Comparison of ENCODE assay signal across 9 cellular contexts in genomic region chr4:86043755-86044592, GRCh38.
DNase-seq lines count a peak whose midpoint lies in the region; ATAC-seq and TF ChIP-seq lines count a peak whose summit lies in the region.
"Had no signal": no experiment of that assay in that cellular context is flagged by ENCODE, and none has a peak within 500 bp of the region (broad histone marks: within the 10 kb centered on the region; RNA-seq: fewer than 3 reads in every experiment).

No MANE protein-coding gene starts in this region.

- peak; percentile 70 for DNase-seq in Ammon's horn (ENCODE audit: low spot score)
- no peak for DNase-seq in coronary artery (ENCODE audit: low spot score)
- DNase-seq in mesendoderm, result peak; percentile 53
- DNase-seq in effector memory CD4-positive, alpha-beta T cell, result no peak

- no peak overlapping the region for H2BK120ac ChIP-seq in mesendoderm (ENCODE audit: low read depth, low read length)

- H3K4me3 ChIP-seq in OCI-LY1 (ENCODE audit: low read depth, low read length, poor library complexity, severe bottlenecking) (no peak overlapping the region), coronary artery (no peak overlapping the region), mesendoderm (ENCODE audit: low read length) (no peak overlapping the region)
- no peak overlapping the region for H3K4me3 ChIP-seq in effector memory CD4-positive, alpha-beta T cell (ENCODE audit: insufficient read depth, low read depth, low read length, poor library complexity, severe bottlenecking)

- H3K27ac ChIP-seq in OCI-LY1 (ENCODE audit: low read depth, low read length, poor library complexity, severe bottlenecking) (no peak overlapping the region), coronary artery (no peak overlapping the region), mesendoderm (ENCODE audit: low read depth, low read length) (no peak overlapping the region)
- H3K27ac ChIP-seq in effector memory CD4-positive, alpha-beta T cell (ENCODE audit: insufficient read depth, low read length, poor library complexity, severe bottlenecking), result no peak overlapping the region
- H3K27ac ChIP-seq: neutrophil had no signal

- H3K79me2 ChIP-seq in OCI-LY1 (ENCODE audit: insufficient read depth, low read length) (no peaks in the 10 kb centered on the region), mesendoderm (ENCODE audit: control insufficient read depth, insufficient read depth, low read length) (no peaks in the 10 kb centered on the region)

- WGBS in mesendoderm (ENCODE audit: extremely low coverage, insufficient coverage, low lambda C conversion rate), result no CpG with 5 or more reads among the region's 8 CpGs

- H2BK5ac ChIP-seq in mesendoderm (ENCODE audit: low read length), result no peak overlapping the region

- peaks cover 17% of the 10 kb centered on the region for H3K4me1 ChIP-seq in OCI-LY1 (ENCODE audit: insufficient read depth, low read length, severe bottlenecking)
- no peaks in the 10 kb centered on the region for H3K4me1 ChIP-seq in mesendoderm (ENCODE audit: control insufficient read depth, low read depth, low read length)
- H3K4me1 ChIP-seq in effector memory CD4-positive, alpha-beta T cell (ENCODE audit: control insufficient read depth, insufficient read depth, low read length, poor library complexity, severe bottlenecking), result no peaks in the 10 kb centered on the region

- H3K18ac ChIP-seq in mesendoderm (ENCODE audit: low read length), result no peak overlapping the region

- ATAC-seq in GM18511 (IDR thresholded peaks at IDR 0.05; ENCODE audit: unreplicated experiment), result peak; percentile 86
- peak; percentile 72 for ATAC-seq in HG03442 (IDR thresholded peaks at IDR 0.05; ENCODE audit: unreplicated experiment)
- ATAC-seq in GM18505 (IDR thresholded peaks at IDR 0.05; ENCODE audit: unreplicated experiment), result no peak

- H4K20me1 ChIP-seq in OCI-LY1 (ENCODE audit: insufficient read depth, low read length), result no peaks in the 10 kb centered on the region

- no peak overlapping the region for H2BK15ac ChIP-seq in mesendoderm (replicated peaks; ENCODE audit: low read depth)

- no peak overlapping the region for H3K23ac ChIP-seq in mesendoderm (ENCODE audit: low read length)

- no peaks in the 10 kb centered on the region for H3F3A ChIP-seq in OCI-LY1 (ENCODE audit: insufficient read depth, low read length)

- H3K9ac ChIP-seq in OCI-LY1 (ENCODE audit: low read length) (no peak overlapping the region), mesendoderm (ENCODE audit: low read length) (no peak overlapping the region)

- no peak overlapping the region for H3K4ac ChIP-seq in mesendoderm (ENCODE audit: low read depth, low read length)

- no peaks in the 10 kb centered on the region for H3K9me2 ChIP-seq in OCI-LY1 (ENCODE audit: low read depth, low read length)

- H3K4me2 ChIP-seq in OCI-LY1 (ENCODE audit: low read length) (peak overlapping the region; percentile 14; the same call in 1 of the 2 replicates), mesendoderm (ENCODE audit: low read length) (no peak overlapping the region)

- TF ChIP-seq CTCF in OCI-LY1 (IDR thresholded peaks at IDR 0.05; ENCODE audit: low read length) (peak; percentile 87), coronary artery (IDR thresholded peaks at IDR 0.05) (peak; percentile 42)

- H2AK5ac ChIP-seq in mesendoderm (ENCODE audit: low read length), result no peak overlapping the region

- H2AFZ ChIP-seq in OCI-LY1 (ENCODE audit: low read length), result 0 out of 2 replicates have a peak overlapping the region, but pooled peaks have one; percentile 4

- no peak overlapping the region for H4K5ac ChIP-seq in mesendoderm (ENCODE audit: low read length)

- no peaks in the 10 kb centered on the region for H3K79me1 ChIP-seq in mesendoderm (ENCODE audit: low read length)

- H3K56ac ChIP-seq in mesendoderm (ENCODE audit: low read length), result no peak overlapping the region

- H3K36me3 ChIP-seq in OCI-LY1 (ENCODE audit: insufficient read depth, low read length), result no peaks in the 10 kb centered on the region
- no peaks in the 10 kb centered on the region for H3K36me3 ChIP-seq in mesendoderm (ENCODE audit: control insufficient read depth, insufficient read depth, low read length)
- H3K36me3 ChIP-seq in effector memory CD4-positive, alpha-beta T cell (ENCODE audit: control insufficient read depth, insufficient read depth, low read length), result no peaks in the 10 kb centered on the region
- H3K36me3 ChIP-seq: neutrophil had no signal

- H3K27me3 ChIP-seq in OCI-LY1 (ENCODE audit: insufficient read depth, low read length) (no peaks in the 10 kb centered on the region), mesendoderm (ENCODE audit: insufficient read depth, low read length, poor library complexity) (no peaks in the 10 kb centered on the region)
- H3K27me3 ChIP-seq in effector memory CD4-positive, alpha-beta T cell (replicated peaks; ENCODE audit: control insufficient read depth, insufficient read depth, low read length, poor library complexity, severe bottlenecking), result no peaks in the 10 kb centered on the region
- H3K27me3 ChIP-seq: neutrophil had no signal

- TF ChIP-seq POLR2A in GM18505 (IDR thresholded peaks at IDR 0.05; ENCODE audit: borderline replicate concordance, extremely low read depth, insufficient read depth, insufficient read length), result no peak

- H3K9me3 ChIP-seq in OCI-LY1 (ENCODE audit: low read length), result no peaks in the 10 kb centered on the region
- H3K9me3 ChIP-seq in effector memory CD4-positive, alpha-beta T cell (ENCODE audit: control insufficient read depth, low read length), result no peaks in the 10 kb centered on the region
- H3K9me3 ChIP-seq: neutrophil had no signal

- no peak overlapping the region for H4K8ac ChIP-seq in mesendoderm (ENCODE audit: low read depth, low read length)

Comparison
In these comparisons a context has a peak if more than half of its experiments do, and no peak if none do; other contexts are left out.
1. DNase-seq: peak in Ammon's horn (single experiment) and mesendoderm (single experiment); none in coronary artery (single experiment) and effector memory CD4-positive, alpha-beta T cell (0 of 3).